Comparison of ENCODE assay signal across 9 cellular contexts in genomic region chr12:55831407-55831880, GRCh38. TPM values are rescaled to one million over a fixed set of nuclear protein-coding genes. Genes with fewer than 3 reads are reported as not detected.
DNase-seq lines count a peak whose midpoint lies in the region; ATAC-seq and TF ChIP-seq lines count a peak whose summit lies in the region.
"Had no signal": no experiment of that assay in that cellular context is flagged by ENCODE, and none has a peak within 500 bp of the region (broad histone marks: within the 10 kb centered on the region; RNA-seq: fewer than 3 reads in every experiment).

No MANE protein-coding gene starts in this region.

- WGBS in upper lobe of left lung, 2 donors: 17 to 27% methylated on average over 1 of the region's 1 CpG

- intact Hi-C loops in cardiac septum (cut with DNase I) (no loop called here), mucosa of descending colon (cut with DNase I, micrococcal nuclease) (no loop called here)

- TF ChIP-seq CTCF in cardiac muscle cell (IDR thresholded peaks at IDR 0.05; ENCODE audit: low read depth, low read length) (no peak), mucosa of descending colon (IDR thresholded peaks at IDR 0.05) (no peak), upper lobe of left lung (IDR thresholded peaks at IDR 0.05) (no peak)

- no peak for ATAC-seq in central memory CD8-positive, alpha-beta T cell (replicated peaks; ENCODE audit: extremely low read depth, poor library complexity, severe bottlenecking)
- no peak for ATAC-seq in mucosa of descending colon
- peak in 1 of 2 donors; percentile 7 for ATAC-seq in upper lobe of left lung (ENCODE audit: low FRiP score in 2 of 2)
- ATAC-seq in GM18511 (IDR thresholded peaks at IDR 0.05; ENCODE audit: unreplicated experiment): no peak

- peak overlapping the region; percentile 95 for H3K4me3 Mint-ChIP-seq in central memory CD8-positive, alpha-beta T cell

- no peak for TF ChIP-seq EP300 in upper lobe of left lung (IDR thresholded peaks at IDR 0.05)

- peak in 1 of 4 donors; percentile 38 for TF ChIP-seq POLR2A in upper lobe of left lung (IDR thresholded peaks at IDR 0.05)

- H3K27ac Mint-ChIP-seq in central memory CD8-positive, alpha-beta T cell (ENCODE audit: low read depth): no peak overlapping the region

- no peaks in the 10 kb centered on the region for H3K9me3 Mint-ChIP-seq in central memory CD8-positive, alpha-beta T cell

- peaks cover 16% of the 10 kb centered on the region for H3K36me3 Mint-ChIP-seq in central memory CD8-positive, alpha-beta T cell (ENCODE audit: insufficient read depth)

- H3K27ac ChIP-seq in cardiac muscle cell: peak overlapping the region; percentile 97
- peak overlapping the region; percentile 90 to 97 (median 94) for H3K27ac ChIP-seq in upper lobe of left lung

- H3K9me3 ChIP-seq in cardiac muscle cell (ENCODE audit: low read depth) (no peaks in the 10 kb centered on the region), mucosa of descending colon (no peaks in the 10 kb centered on the region), upper lobe of left lung (no peaks in the 10 kb centered on the region)

- no peak for DNase-seq in cardiac muscle cell (ENCODE audit: low read depth in 1 of 2, low spot score in 1 of 2)
- DNase-seq in cardiac septum (ENCODE audit: low spot score): no peak
- DNase-seq in central memory CD8-positive, alpha-beta T cell (ENCODE audit: low spot score in 2 of 2): no peak
- DNase-seq in mucosa of descending colon: no peak
- no peak for DNase-seq in upper lobe of left lung
- DNase-seq in GF-D8 (lab: John Stamatoyannopoulos, UW): no peak
- no peak for DNase-seq in SIG-M5 treated with dmso at 0.1 percent for 504 hours (lab: John Stamatoyannopoulos, UW; ENCODE audit: unreplicated experiment)
- DNase-seq: T-helper 9 cell had no signal

- H3K27me3 ChIP-seq in cardiac muscle cell (no peaks in the 10 kb centered on the region), upper lobe of left lung (no peaks in the 10 kb centered on the region)

- H3K36me3 ChIP-seq in cardiac muscle cell (no peaks in the 10 kb centered on the region), mucosa of descending colon (ENCODE audit: low read depth) (peaks cover 5% of the 10 kb centered on the region), upper lobe of left lung (peaks cover 0 to 15% (median 6%) of the 10 kb centered on the region in 4 donors)

- H3K4me1 ChIP-seq in cardiac muscle cell (ENCODE audit: low read depth) (no peaks in the 10 kb centered on the region), mucosa of descending colon (ENCODE audit: low read depth) (peaks cover 9% of the 10 kb centered on the region), upper lobe of left lung (peaks cover 33 to 41% (median 39%) of the 10 kb centered on the region in 4 donors)

- H3K27me3 Mint-ChIP-seq in central memory CD8-positive, alpha-beta T cell: no peaks in the 10 kb centered on the region

- H3K4me3 ChIP-seq in cardiac muscle cell (peak overlapping the region; percentile 66), mucosa of descending colon (peak overlapping the region; percentile 9), upper lobe of left lung (peak overlapping the region; percentile 75 to 89 (median 82))

- peaks cover 51% of the 10 kb centered on the region for H3K4me1 Mint-ChIP-seq in central memory CD8-positive, alpha-beta T cell

RNA-seq across cellular contexts. Expression of gene DNAJC14, which starts 2.1 kb away (rescaled TPM):
- total RNA-seq in cardiac muscle cell (35.1 and 35.2 TPM in 2 replicates), cardiac septum (18.4 TPM), mucosa of descending colon (10 to 100 TPM; 26.6 to 30.8 (median 27.7) TPM), upper lobe of left lung (10 to 100 TPM; 22.0 to 40.3 (median 33.6) TPM)
- 26.2 and 29.5 TPM in 2 replicates for polyA plus RNA-seq in cardiac muscle cell

RNA-seq across cellular contexts. Expression of gene MMP19, which starts 11.3 kb away (rescaled TPM):
- total RNA-seq in cardiac muscle cell (0.39 TPM in 1 of 2 replicates, not detected in the other), cardiac septum (1.6 TPM), mucosa of descending colon (1 to 10 TPM; 1.7 to 6.6 (median 5.0) TPM), upper lobe of left lung (100 to 1,000 TPM in 1 of 6 donors, 10 to 100 TPM in 5; 13.6 to 122 (median 42.3) TPM)
- polyA plus RNA-seq in cardiac muscle cell: 0.24 and 1.4 TPM in 2 replicates

RNA-seq across cellular contexts. Expression of gene ORMDL2, which starts 13.6 kb away (rescaled TPM):
- 9.0 and 9.4 TPM in 2 replicates for total RNA-seq in cardiac muscle cell
- polyA plus RNA-seq in cardiac muscle cell: 54.3 and 58.9 TPM in 2 replicates
- 23.0 TPM for total RNA-seq in cardiac septum
- 10 to 100 TPM; 42.1 to 97.8 (median 74.2) TPM for total RNA-seq in mucosa of descending colon
- total RNA-seq in upper lobe of left lung: 10 to 100 TPM in 5 of 6 donors, 1 to 10 TPM in 1; 9.4 to 62.9 (median 20.2) TPM

RNA-seq across cellular contexts. Expression of gene SARNP, which starts 13.9 kb away (rescaled TPM):
- total RNA-seq in cardiac muscle cell (131 and 197 TPM in 2 replicates), cardiac septum (56.2 TPM), mucosa of descending colon (10 to 100 TPM; 38.7 to 45.9 (median 41.3) TPM), upper lobe of left lung (10 to 100 TPM; 39.1 to 69.3 (median 54.9) TPM)
- polyA plus RNA-seq in cardiac muscle cell: 227 and 236 TPM in 2 replicates

Comparison
In these comparisons a context has a peak if more than half of its experiments do, and no peak if none do; other contexts are left out.
1. H3K4me3 ChIP-seq: peak in every context shown above with its lines; median percentile 82 in upper lobe of left lung; 66 in cardiac muscle cell; 9 in mucosa of descending colon.